In genomic region chr17:47305302-47305923, GRCh38 we compare ENCODE assay signal across 11 cellular contexts. TPM values are rescaled to one million over a fixed set of nuclear protein-coding genes. Genes with fewer than 3 reads are reported as not detected.
DNase-seq lines count a peak whose midpoint lies in the region; TF ChIP-seq lines count a peak whose summit lies in the region.
"Had no signal": no experiment of that assay in that cellular context is flagged by ENCODE, and none has a peak within 500 bp of the region (broad histone marks: within the 10 kb centered on the region; RNA-seq: fewer than 3 reads in every experiment).

No MANE protein-coding gene starts in this region.

- peaks cover 11% of the 10 kb centered on the region for H3K9me3 Mint-ChIP-seq in mesothelial cell of epicardium

- H3K4me3 Mint-ChIP-seq in mesothelial cell of epicardium = no peak overlapping the region

- H3K36me3 ChIP-seq in MG63 = peaks cover 22% of the 10 kb centered on the region
- H3K36me3 ChIP-seq: HAP-1 had no signal

- POLR2A ChIA-PET in AG04449 (lab: Yijun Ruan, JAX) = interaction anchor here (0.9 to 1.4 kb wide), 4 partner anchors 10 to 65 kb away, joined by 3 to 4 read pairs (median 4); no protein-coding TSS in a partner anchor

- H3K27me3 Mint-ChIP-seq in mesothelial cell of epicardium (ENCODE audit: low read depth) = no peaks in the 10 kb centered on the region

- H3K4me3 ChIP-seq in AG04449 (ENCODE audit: low read depth, low read length) (no peak overlapping the region), MG63 (no peak overlapping the region)
- H3K4me3 ChIP-seq: HAP-1 had no signal

- no peaks in the 10 kb centered on the region for H3K9me3 ChIP-seq in MG63

- in situ Hi-C loops in GM13977 (cut with MboI; ENCODE audit: low pct_unique_long_range_greater_than_20kb, low sequenced_read_pairs, unreplicated experiment) = no loop called here

- H3K36me3 Mint-ChIP-seq in mesothelial cell of epicardium = no peaks in the 10 kb centered on the region

- peak overlapping the region; percentile 22 for H3K27ac Mint-ChIP-seq in mesothelial cell of epicardium

- no peaks in the 10 kb centered on the region for H3K27me3 ChIP-seq in MG63

- DNase-seq in AG04449 (ENCODE audit: low read depth, low spot score) (peak; percentile 85), MG63 (peak; percentile 71), dermis blood vessel endothelial cell (peak; percentile 96), mesothelial cell of epicardium (ENCODE audit: low spot score in 2 of 2, unreplicated experiment in 2 of 2) (no peak), GM13977 (ENCODE audit: low spot score) (no peak), DMS114 treated with DMSO at 0.1 percent for 48 hours (lab: John Stamatoyannopoulos, UW; ENCODE audit: unreplicated experiment) (no peak), foreskin melanocyte (no peak)
- no peak for DNase-seq in stimulated activated CD4-positive, alpha-beta T cell treated with anti-CD3 and anti-CD28 coated beads, Interleukin-4, amount 100 ng/mL, for 1 hour
- DNase-seq: NCI-H2029 treated with DMSO at 0.1 percent for 48 hours had no signal

- peaks cover 8% of the 10 kb centered on the region for H3K4me1 Mint-ChIP-seq in mesothelial cell of epicardium

- TF ChIP-seq CTCF in AG04449 (IDR thresholded peaks at IDR 0.05; ENCODE audit: insufficient read depth, low read length, missing control alignments) (no peak), mesothelial cell of epicardium (IDR thresholded peaks at IDR 0.05; ENCODE audit: unreplicated experiment) (no peak), GM13977 (IDR thresholded peaks at IDR 0.05; ENCODE audit: extremely low read depth, insufficient read depth, missing control alignments) (no peak)

- CTCF ChIA-PET in AG04449 (lab: Yijun Ruan, JAX) = interaction anchor here (0.9 to 2.3 kb wide), 4 partner anchors 8 to 76 kb away, joined by 3 to 13 read pairs (median 4); no protein-coding TSS in a partner anchor

RNA-seq across cellular contexts. Expression of gene EFCAB13, which starts 18.3 kb away (rescaled TPM):
- total RNA-seq in MG63 (2014; rRNA removed; shearing (Covaris generic); ENCODE audit: low replicate concordance) = 0.05 and 0.30 TPM in 2 replicates
- 6.6 and 17.2 TPM in 2 replicates for total RNA-seq in dermis blood vessel endothelial cell
- total RNA-seq in mesothelial cell of epicardium = 4.3 to 5.7 TPM (median 4.8 TPM) in 3 replicates
- total RNA-seq: G401 had no signal

RNA-seq across cellular contexts. Expression of gene ITGB3, which starts 51.8 kb away (rescaled TPM):
- 12.1 and 13.6 TPM in 2 replicates for total RNA-seq in MG63 (2014; rRNA removed; shearing (Covaris generic); ENCODE audit: low replicate concordance)
- 116 and 150 TPM in 2 replicates for total RNA-seq in dermis blood vessel endothelial cell
- 1.0 to 1.5 TPM (median 1.1 TPM) in 3 replicates for total RNA-seq in mesothelial cell of epicardium
- total RNA-seq: G401 had no signal

Comparison
In these comparisons a context has a peak if more than half of its experiments do, and no peak if none do; other contexts are left out.
1. DNase-seq: peak in AG04449 (single experiment), MG63 (single experiment) and dermis blood vessel endothelial cell (single experiment); none in mesothelial cell of epicardium (0 of 2), GM13977 (single experiment), stimulated activated CD4-positive, alpha-beta T cell treated with anti-CD3 and anti-CD28 coated beads, Interleukin-4, amount 100 ng/mL, for 1 hour (single experiment), DMS114 treated with DMSO at 0.1 percent for 48 hours (single experiment) and foreskin melanocyte (single experiment).